In the genomic region with DNA sequence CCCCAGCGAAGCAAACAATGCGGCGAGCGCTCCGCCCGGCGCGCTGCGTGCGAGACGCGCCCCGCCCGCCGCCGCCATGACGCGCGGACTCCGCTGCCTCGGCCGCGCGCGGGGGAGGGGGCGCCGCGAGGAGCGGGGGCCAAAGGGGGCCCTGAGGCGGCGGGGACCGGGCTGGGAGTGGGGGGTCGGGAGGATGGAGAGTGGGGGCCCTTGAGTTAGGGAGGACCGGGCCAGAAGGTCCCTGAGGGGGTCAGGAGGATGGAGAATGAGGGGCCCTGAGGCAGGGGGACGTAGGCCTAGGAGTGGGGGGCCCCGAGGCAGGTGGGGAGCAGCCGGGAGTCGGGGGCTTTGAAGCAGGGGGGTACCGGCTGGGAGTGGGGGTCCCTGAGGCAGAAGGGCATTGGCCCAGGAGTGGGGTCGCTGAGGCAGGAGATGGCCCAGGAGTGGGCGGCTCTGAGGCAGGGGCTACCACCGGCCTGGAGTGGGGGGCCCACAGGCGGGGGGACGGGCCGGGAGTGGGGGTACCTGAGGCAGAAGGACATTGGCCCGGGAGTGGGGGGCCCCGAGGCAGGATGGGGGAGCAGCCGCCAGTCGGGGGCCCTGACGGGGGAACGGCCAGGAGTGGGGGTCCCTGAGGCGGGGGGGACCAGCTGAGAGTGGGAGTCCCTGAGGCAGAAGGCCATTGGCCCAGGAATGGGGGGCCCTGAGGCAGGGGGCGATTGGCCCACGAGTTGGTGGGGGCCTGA, we compare ENCODE assay signal across 8 cellular contexts. TPM values are rescaled to one million over a fixed set of nuclear protein-coding genes. Genes with fewer than 3 reads are reported as not detected.
DNase-seq lines count a peak whose midpoint lies in the region; ATAC-seq and TF ChIP-seq lines count a peak whose summit lies in the region.

TSS of gene BRD1 (minus strand) at position 21 of the 746 bp plus-strand sequence. CDS start 3,556 bp downstream, outside the sequence.

- CTCF ChIA-PET in AG04450 (lab: Charles Lee): no interaction called here

- peak within 1 kb of the TSS; percentile 81 for H3K27ac ChIP-seq in AG04450 (ENCODE audit: low read depth, low read length)

- peaks cover 32% of the 10 kb centered on the region for H3K9me3 ChIP-seq in AG04450 (ENCODE audit: control insufficient read depth, insufficient read depth, low read length)

- POLR2A ChIA-PET in AG04450 (lab: Yijun Ruan, JAX): no interaction called here

- H3K4me3 ChIP-seq in AG04450 (ENCODE audit: low read depth, low read length): peak within 1 kb of the TSS; percentile 80
- peak within 1 kb of the TSS; percentile 77 for H3K4me3 ChIP-seq in epithelial cell of esophagus (ENCODE audit: low read length)

- DNase-seq in AG04450 (ENCODE audit: low read depth, low spot score) (peak; percentile 16), NCI-H510A treated with DMSO at 0.1 percent for 48 hours (lab: John Stamatoyannopoulos, UW) (peak; percentile 3), epithelial cell of esophagus (ENCODE audit: low read depth) (peak; percentile 71), midbrain (lab: John Stamatoyannopoulos, UW) (peak; percentile 54)
- peak; percentile 83 for DNase-seq in activated CD8-positive, alpha-beta memory T cell treated with anti-CD3 and anti-CD28 coated beads, Interleukin-2, amount 50 U/mL, for 48 hours
- DNase-seq in stimulated activated naive CD4-positive, alpha-beta T cell treated with Interleukin-2 at 50 U/mL for 16 hours (lab: John Stamatoyannopoulos, UW): peak; percentile 33

- TF ChIP-seq CTCF in AG04450 (IDR thresholded peaks at IDR 0.05; ENCODE audit: low read depth, low read length): no peak
- no peak for TF ChIP-seq CTCF in epithelial cell of esophagus (IDR thresholded peaks at IDR 0.05; ENCODE audit: insufficient read depth, low read depth, low read length, missing control alignments)

- ATAC-seq in GM18867 (IDR thresholded peaks at IDR 0.05; ENCODE audit: unreplicated experiment) (peak; percentile 49), GM21825 (IDR thresholded peaks at IDR 0.05; ENCODE audit: unreplicated experiment) (no peak)

- peaks cover 2% of the 10 kb centered on the region for H3K27me3 ChIP-seq in AG04450 (ENCODE audit: control insufficient read depth, insufficient read depth, low read length)

RNA-seq across cellular contexts. Expression of gene BRD1, which starts in this region (rescaled TPM):
- polyA plus RNA-seq in AG04450 (2011; rRNA removed): 4.6 and 6.0 TPM in 2 replicates
- 6.1 and 7.8 TPM in 2 replicates for polyA minus RNA-seq in AG04450 (2011; rRNA and poly(A)+ RNA removed)

Comparison
In these comparisons a context has a peak if more than half of its experiments do, and no peak if none do; other contexts are left out.
1. DNase-seq: peak in every context shown above with its lines; median percentile 83 in activated CD8-positive, alpha-beta memory T cell treated with anti-CD3 and anti-CD28 coated beads, Interleukin-2, amount 50 U/mL, for 48 hours; 71 in epithelial cell of esophagus; 54 in midbrain; 33 in stimulated activated naive CD4-positive, alpha-beta T cell treated with Interleukin-2 at 50 U/mL for 16 hours; 16 in AG04450; 3 in NCI-H510A treated with DMSO at 0.1 percent for 48 hours.